In genomic region chr6:166588691-166589333, GRCh38 we compare ENCODE assay signal across 8 cellular contexts. TPM values are rescaled to one million over a fixed set of nuclear protein-coding genes. Genes with fewer than 3 reads are reported as not detected.
DNase-seq lines count a peak whose midpoint lies in the region; ATAC-seq, FAIRE-seq and TF ChIP-seq lines count a peak whose summit lies in the region.
"Had no signal": no experiment of that assay in that cellular context is flagged by ENCODE, and none has a peak within 500 bp of the region (broad histone marks: within the 10 kb centered on the region; RNA-seq: fewer than 3 reads in every experiment).

No MANE protein-coding gene starts in this region.

- FAIRE-seq in bronchial epithelial cell (lab: Jason Lieb, UNC) = no peak

- peak overlapping the region in 3 of 4 donors; percentile 13 to 51 (median 14) for H3K27ac ChIP-seq in sigmoid colon

- H3K4me3 ChIP-seq in bronchial epithelial cell (ENCODE audit: low read depth, low read length) = no peak overlapping the region
- no peak overlapping the region for H3K4me3 ChIP-seq in sigmoid colon
- H3K4me3 ChIP-seq: Peyer's patch had no signal

- no peak for TF ChIP-seq EP300 in sigmoid colon (IDR thresholded peaks at IDR 0.05)

- no peaks in the 10 kb centered on the region for H3K36me3 ChIP-seq in bronchial epithelial cell (ENCODE audit: control insufficient read depth, insufficient read depth, low read length)
- no peaks in the 10 kb centered on the region for H3K36me3 ChIP-seq in sigmoid colon
- H3K36me3 ChIP-seq: Peyer's patch had no signal

- WGBS in sigmoid colon, 2 donors = 53 to 83% methylated on average over 11 of the region's 11 CpGs

- TF ChIP-seq CTCF in bronchial epithelial cell (IDR thresholded peaks at IDR 0.05; ENCODE audit: insufficient read depth, low read length, severe bottlenecking) (no peak), sigmoid colon (IDR thresholded peaks at IDR 0.05) (no peak)

- ATAC-seq in GM19023 (IDR thresholded peaks at IDR 0.05; ENCODE audit: unreplicated experiment) (peak; percentile 32), HG03196 (IDR thresholded peaks at IDR 0.05; ENCODE audit: unreplicated experiment) (peak; percentile 31), GM18519 (IDR thresholded peaks at IDR 0.05; ENCODE audit: low FRiP score, unreplicated experiment) (no peak), GM21526 (IDR thresholded peaks at IDR 0.05; ENCODE audit: low FRiP score, unreplicated experiment) (no peak)

- H3K4me1 ChIP-seq in sigmoid colon = peaks cover 0 to 51% (median 24%) of the 10 kb centered on the region in 4 donors

- no peaks in the 10 kb centered on the region for H3K9me3 ChIP-seq in sigmoid colon
- H3K9me3 ChIP-seq: Peyer's patch had no signal

- intact Hi-C loops in sigmoid colon (cut with DNase I) = no loop called here

- DNase-seq in bronchial epithelial cell (ENCODE audit: low read depth) = peak; percentile 6
- DNase-seq in sigmoid colon = no peak
- DNase-seq in hippocampal formation (lab: John Stamatoyannopoulos, UW) = no peak

- TF ChIP-seq POLR2A in sigmoid colon (IDR thresholded peaks at IDR 0.05) = no peak

- H3K27me3 ChIP-seq in bronchial epithelial cell (ENCODE audit: control insufficient read depth, insufficient read depth, low read length) = no peaks in the 10 kb centered on the region
- H3K27me3 ChIP-seq in sigmoid colon = no peaks in the 10 kb centered on the region
- H3K27me3 ChIP-seq: Peyer's patch had no signal

RNA-seq across cellular contexts. Expression of gene RAMACL, which starts 2.3 kb away (rescaled TPM):
- total RNA-seq in bronchial epithelial cell (1.6 and 1.7 TPM in 2 replicates), sigmoid colon (1 to 10 TPM in 3 of 4 donors, under 1 TPM in 1; 0.66 to 3.0 (median 2.2) TPM)
- under 1 TPM in 1 of 3 donors, not detected in 2; 0.34 TPM for polyA plus RNA-seq in sigmoid colon

RNA-seq across cellular contexts. Expression of gene RPS6KA2, which starts 38.2 kb away (rescaled TPM):
- total RNA-seq in bronchial epithelial cell (42.6 and 44.4 TPM in 2 replicates), sigmoid colon (10 to 100 TPM; 27.8 to 44.7 (median 32.3) TPM)
- polyA plus RNA-seq in sigmoid colon = 10 to 100 TPM in 2 of 3 donors, 1 to 10 TPM in 1; 6.5 to 14.7 (median 12.6) TPM

Comparison
In these comparisons a context has a peak if more than half of its experiments do, and no peak if none do; other contexts are left out.
1. ATAC-seq: peak in GM19023 (single experiment) and HG03196 (single experiment); none in GM18519 (single experiment) and GM21526 (single experiment).